ENCODE assay signal across 1 cellular context in the genomic region with DNA sequence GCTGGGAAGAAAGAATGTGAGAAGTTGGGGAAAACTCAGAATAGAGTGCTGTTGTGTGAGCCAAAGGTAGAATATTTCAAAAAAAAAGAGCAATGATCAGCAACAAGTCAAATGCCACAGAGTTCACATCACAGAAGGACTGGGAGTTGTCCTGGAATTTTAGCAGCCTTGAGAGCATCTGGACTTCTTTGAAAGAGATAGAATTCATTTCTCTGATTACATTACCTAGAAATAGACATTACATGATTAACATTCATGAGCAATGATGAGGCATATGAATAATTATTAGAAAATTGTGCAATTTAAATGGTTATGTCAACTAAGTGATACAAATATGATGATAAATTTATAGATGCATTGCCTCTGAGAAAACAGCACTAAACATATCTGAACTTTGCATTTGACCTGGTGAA.
TF ChIP-seq lines count a peak whose summit lies in the region.

No MANE protein-coding gene starts in this region.

TF ChIP-seq in IMR-90, 13 proteins besides CTCF, POLR2A, EP300 and RAD21:
- TF ChIP-seq FOS (IDR thresholded peaks at IDR 0.05; ENCODE audit: low read depth, low read length) (no peak), RFX5 (IDR thresholded peaks at IDR 0.05; ENCODE audit: low read depth, low read length) (no peak), CEBPB (IDR thresholded peaks at IDR 0.05; ENCODE audit: low read depth, low read length) (peak; percentile 70; the same call in 1 of the 2 replicates)
